Comparison of ENCODE assay signal across 25 cellular contexts in genomic region chr3:14298991-14299555, GRCh38.
"Had no signal": no experiment of that assay in that cellular context is flagged by ENCODE, and none has a peak within 500 bp of the region (broad histone marks: within the 10 kb centered on the region; RNA-seq: fewer than 3 reads in every experiment).

No MANE protein-coding gene starts in this region.

- DNase-seq: activated CD4-positive, alpha-beta memory T cell treated with anti-CD3 and anti-CD28 coated beads for 36 hours; activated CD4-positive, alpha-beta T cell treated with anti-CD3 and anti-CD28 coated beads for 36 hours; activated CD4-positive, alpha-beta T cell treated with anti-CD3 and anti-CD28 coated beads, Interleukin-2, amount 10 ng/mL, durations not matched to agents 24 days and 14 days; activated CD4-positive, CD25-positive, alpha-beta regulatory T cell; activated CD4-positive, CD25-positive, alpha-beta regulatory T cell treated with anti-CD3 and anti-CD28 coated beads, Interleukin-2, amount 50 U/mL, for 72 hours; activated CD8-positive, alpha-beta memory T cell treated with anti-CD3 and anti-CD28 coated beads for 24 hours; activated effector memory CD4-positive, alpha-beta T cell treated with anti-CD3 and anti-CD28 coated beads, Interleukin-2, amount 50 U/mL, for 16 hours; activated naive CD4-positive, alpha-beta T cell treated with anti-CD3 and anti-CD28 coated beads for 36 hours; activated T-cell treated with anti-CD3 and anti-CD28 coated beads, Interleukin-2, amount 50 U/mL, for 4 hours; adrenal gland; amygdala; aorta; body of pancreas; central memory CD4-positive, alpha-beta T cell; cerebellar nuclear complex; colonic mucosa; effector CD8-positive, alpha-beta T cell; esophagus squamous epithelium; foreskin melanocyte; head of caudate nucleus; T-helper 2 cell had no signal

- H3K4me3 ChIP-seq: adrenal gland, body of pancreas, cardiac muscle cell, colonic mucosa, esophagus squamous epithelium, gastroesophageal sphincter had no signal

- H3K4me3 Mint-ChIP-seq: activated CD4-positive, alpha-beta memory T cell treated with anti-CD3 and anti-CD28 coated beads for 36 hours; activated CD4-positive, alpha-beta T cell treated with anti-CD3 and anti-CD28 coated beads for 36 hours; activated CD4-positive, alpha-beta T cell treated with anti-CD3 and anti-CD28 coated beads, Interleukin-2, amount 10 ng/mL, durations not matched to agents 24 days and 14 days; activated naive CD4-positive, alpha-beta T cell treated with anti-CD3 and anti-CD28 coated beads for 36 hours; activated naive CD4-positive, alpha-beta T cell treated with anti-CD3 and anti-CD28 coated beads, Interleukin-2, amount 50 U/mL, for 24 hours; activated T-cell treated with anti-CD3 and anti-CD28 coated beads, Interleukin-2, amount 50 U/mL, for 4 hours; activated T-helper 17 cell treated with anti-CD3 and anti-CD28 coated beads, Interleukin-2, amount 50 U/mL, for 72 hours had no signal

- H3K9me3 ChIP-seq: adrenal gland, body of pancreas, colonic mucosa, esophagus squamous epithelium, gastroesophageal sphincter had no signal

- H3K27me3 ChIP-seq: adrenal gland, cardiac muscle cell, colonic mucosa had no signal

- H3K4me1 Mint-ChIP-seq: activated naive CD4-positive, alpha-beta T cell treated with anti-CD3 and anti-CD28 coated beads, Interleukin-2, amount 50 U/mL, for 24 hours had no signal

- H3K36me3 Mint-ChIP-seq: activated CD4-positive, alpha-beta memory T cell treated with anti-CD3 and anti-CD28 coated beads for 36 hours; activated naive CD4-positive, alpha-beta T cell treated with anti-CD3 and anti-CD28 coated beads, Interleukin-2, amount 50 U/mL, for 24 hours had no signal

- H3K27ac ChIP-seq: adrenal gland, body of pancreas, cardiac muscle cell, colonic mucosa had no signal

- H3K27me3 Mint-ChIP-seq: activated CD4-positive, alpha-beta memory T cell treated with anti-CD3 and anti-CD28 coated beads for 36 hours had no signal

- H3K4me1 ChIP-seq: body of pancreas had no signal

- H3K9me3 Mint-ChIP-seq: activated CD4-positive, alpha-beta memory T cell treated with anti-CD3 and anti-CD28 coated beads for 36 hours; activated CD4-positive, alpha-beta T cell treated with anti-CD3 and anti-CD28 coated beads, Interleukin-2, amount 10 ng/mL, durations not matched to agents 24 days and 14 days; activated naive CD4-positive, alpha-beta T cell treated with anti-CD3 and anti-CD28 coated beads for 36 hours; activated naive CD4-positive, alpha-beta T cell treated with anti-CD3 and anti-CD28 coated beads, Interleukin-2, amount 50 U/mL, for 24 hours; activated T-cell treated with anti-CD3 and anti-CD28 coated beads, Interleukin-2, amount 50 U/mL, for 4 hours; activated T-helper 17 cell treated with anti-CD3 and anti-CD28 coated beads, Interleukin-2, amount 50 U/mL, for 72 hours had no signal

- H3K27ac Mint-ChIP-seq: activated CD4-positive, alpha-beta memory T cell treated with anti-CD3 and anti-CD28 coated beads for 36 hours; activated CD4-positive, alpha-beta T cell treated with anti-CD3 and anti-CD28 coated beads for 36 hours; activated CD4-positive, alpha-beta T cell treated with anti-CD3 and anti-CD28 coated beads, Interleukin-2, amount 10 ng/mL, durations not matched to agents 24 days and 14 days; activated naive CD4-positive, alpha-beta T cell treated with anti-CD3 and anti-CD28 coated beads for 36 hours; activated naive CD4-positive, alpha-beta T cell treated with anti-CD3 and anti-CD28 coated beads, Interleukin-2, amount 50 U/mL, for 24 hours; activated T-helper 17 cell treated with anti-CD3 and anti-CD28 coated beads, Interleukin-2, amount 50 U/mL, for 72 hours had no signal

- H3K36me3 ChIP-seq: adrenal gland, cardiac muscle cell, colonic mucosa, esophagus squamous epithelium, gastroesophageal sphincter had no signal
